In genomic region chr16:16211404-16211803, GRCh38 we compare ENCODE assay signal across 2 cellular contexts. TPM values are rescaled to one million over a fixed set of nuclear protein-coding genes. Genes with fewer than 3 reads are reported as not detected.
"Had no signal": no experiment of that assay in that cellular context is flagged by ENCODE, and none has a peak within 500 bp of the region (broad histone marks: within the 10 kb centered on the region; RNA-seq: fewer than 3 reads in every experiment).

No MANE protein-coding gene starts in this region.

RNA-seq across cellular contexts. Expression of gene ABCC6, which starts 11.9 kb away (rescaled TPM):
- total RNA-seq: OCI-LY7, SK-MEL-5 had no signal
